In the genomic region with DNA sequence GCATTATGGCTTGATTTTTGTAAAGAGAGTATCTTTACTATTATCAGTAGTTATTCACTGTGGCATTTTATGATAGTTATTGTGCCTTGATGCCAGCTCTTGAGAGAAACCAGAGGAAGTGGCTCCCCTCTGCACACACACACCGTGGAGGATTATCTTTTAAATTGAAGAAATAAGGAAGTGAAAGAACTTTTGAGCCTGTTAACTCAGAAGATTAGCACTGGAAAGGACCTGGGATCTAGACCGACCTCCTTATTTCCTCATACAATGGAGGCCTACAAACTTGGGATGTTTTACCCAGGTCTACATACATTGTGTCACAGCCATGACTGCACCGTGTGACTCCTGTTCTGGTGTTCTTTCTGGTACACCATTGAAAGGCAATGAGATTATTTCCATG, we compare ENCODE assay signal across 12 cellular contexts. TPM values are rescaled to one million over a fixed set of nuclear protein-coding genes. Genes with fewer than 3 reads are reported as not detected.
DNase-seq lines count a peak whose midpoint lies in the region; ATAC-seq lines count a peak whose summit lies in the region.
"Had no signal": no experiment of that assay in that cellular context is flagged by ENCODE, and none has a peak within 500 bp of the region (broad histone marks: within the 10 kb centered on the region; RNA-seq: fewer than 3 reads in every experiment).

No MANE protein-coding gene starts in this region.

- no peak overlapping the region for H2BK15ac ChIP-seq in mesendoderm (replicated peaks; ENCODE audit: low read depth)

- H3K27ac Mint-ChIP-seq in activated CD8-positive, alpha-beta T cell treated with anti-CD3 and anti-CD28 coated beads, Interleukin-2, amount 10 ng/mL, durations not matched to agents 7 days and 5 days = peak overlapping the region; percentile 78

- no peaks in the 10 kb centered on the region for H3K27me3 ChIP-seq in mesendoderm (ENCODE audit: insufficient read depth, low read length, poor library complexity)

- H2BK120ac ChIP-seq in mesendoderm (ENCODE audit: low read depth, low read length) = no peak overlapping the region

- no peaks in the 10 kb centered on the region for H3K79me1 ChIP-seq in mesendoderm (ENCODE audit: low read length)

- no peak overlapping the region for H3K18ac ChIP-seq in mesendoderm (ENCODE audit: low read length)

- H3K23ac ChIP-seq in mesendoderm (ENCODE audit: low read length) = no peak overlapping the region

- no peak overlapping the region for H3K27ac ChIP-seq in mesendoderm (ENCODE audit: low read depth, low read length)

- H4K8ac ChIP-seq in mesendoderm (ENCODE audit: low read depth, low read length) = no peak overlapping the region

- H4K5ac ChIP-seq in mesendoderm (ENCODE audit: low read length) = no peak overlapping the region

- peaks cover 72% of the 10 kb centered on the region for H3K36me3 Mint-ChIP-seq in activated CD8-positive, alpha-beta T cell treated with anti-CD3 and anti-CD28 coated beads, Interleukin-2, amount 10 ng/mL, durations not matched to agents 7 days and 5 days (ENCODE audit: low read depth)

- CTCF ChIA-PET in activated CD8-positive, alpha-beta T cell treated with anti-CD3 and anti-CD28 coated beads, Interleukin-2, amount 10 ng/mL, durations not matched to agents 7 days and 5 days (lab: Charles Lee) = interaction anchor here (0.9 to 3.6 kb wide), 7 partner anchors 12 to 194 kb away, joined by 3 to 36 read pairs (median 10); no protein-coding TSS in a partner anchor

- peaks cover 69% of the 10 kb centered on the region for H3K4me1 Mint-ChIP-seq in activated CD8-positive, alpha-beta T cell treated with anti-CD3 and anti-CD28 coated beads, Interleukin-2, amount 10 ng/mL, durations not matched to agents 7 days and 5 days (ENCODE audit: low read depth)

- no peaks in the 10 kb centered on the region for H3K79me2 ChIP-seq in mesendoderm (ENCODE audit: control insufficient read depth, insufficient read depth, low read length)

- H2BK5ac ChIP-seq in mesendoderm (ENCODE audit: low read length) = no peak overlapping the region

- in situ Hi-C loops in KBM-7 (cut with MboI; ENCODE audit: low pct_unique_long_range_greater_than_20kb, low sequenced_read_pairs) = no loop called here

- H3K27me3 Mint-ChIP-seq in activated CD8-positive, alpha-beta T cell treated with anti-CD3 and anti-CD28 coated beads, Interleukin-2, amount 10 ng/mL, durations not matched to agents 7 days and 5 days (ENCODE audit: low read depth) = no peaks in the 10 kb centered on the region

- H3K4me3 Mint-ChIP-seq in activated CD8-positive, alpha-beta T cell treated with anti-CD3 and anti-CD28 coated beads, Interleukin-2, amount 10 ng/mL, durations not matched to agents 7 days and 5 days = peak overlapping the region; percentile 32

- no peak overlapping the region for H3K4me2 ChIP-seq in mesendoderm (ENCODE audit: low read length)

- DNase-seq in CD1c-positive myeloid dendritic cell (ENCODE audit: extremely low spot score) (peak; percentile 70), KBM-7 (peak; percentile 67), NCI-H526 (lab: John Stamatoyannopoulos, UW) (no peak), mesendoderm (no peak)
- DNase-seq in activated CD8-positive, alpha-beta T cell treated with anti-CD3 and anti-CD28 coated beads, Interleukin-2, amount 10 ng/mL, durations not matched to agents 7 days and 5 days = no peak
- no peak for DNase-seq in central memory CD4-positive, alpha-beta T cell
- DNase-seq: activated CD4-positive, CD25-positive, alpha-beta regulatory T cell treated with anti-CD3 and anti-CD28 coated beads, Interleukin-2, amount 50 U/mL, for 72 hours; Calu3; NCI-H524 treated with DMSO at 0.1 percent for 48 hours; stimulated activated CD4-positive, alpha-beta T cell treated with anti-CD3 and anti-CD28 coated beads, Interleukin-1b, Interleukin-23, amount 100 ng/mL, for 48 hours had no signal

- POLR2A ChIA-PET in activated CD8-positive, alpha-beta T cell treated with anti-CD3 and anti-CD28 coated beads, Interleukin-2, amount 10 ng/mL, durations not matched to agents 7 days and 5 days (lab: Charles Lee) = no interaction called here

- no CpG with 5 or more reads among the region's 3 CpGs for WGBS in mesendoderm (ENCODE audit: extremely low coverage, insufficient coverage, low lambda C conversion rate)

- no peak overlapping the region for H3K4ac ChIP-seq in mesendoderm (ENCODE audit: low read depth, low read length)

- peak; percentile 37 for ATAC-seq in GM19463 (IDR thresholded peaks at IDR 0.05; ENCODE audit: unreplicated experiment)
- ATAC-seq in activated CD8-positive, alpha-beta T cell treated with anti-CD3 and anti-CD28 coated beads, Interleukin-2, amount 10 ng/mL, durations not matched to agents 7 days and 5 days = peak; percentile 10
- no peak for ATAC-seq in HG02798 (IDR thresholded peaks at IDR 0.05; ENCODE audit: poor library complexity, unreplicated experiment)

- H3K4me1 ChIP-seq in mesendoderm (ENCODE audit: control insufficient read depth, low read depth, low read length) = no peaks in the 10 kb centered on the region

- H3K9me3 Mint-ChIP-seq in activated CD8-positive, alpha-beta T cell treated with anti-CD3 and anti-CD28 coated beads, Interleukin-2, amount 10 ng/mL, durations not matched to agents 7 days and 5 days (ENCODE audit: insufficient read depth) = no peaks in the 10 kb centered on the region

- no peak overlapping the region for H3K56ac ChIP-seq in mesendoderm (ENCODE audit: low read length)

- H3K36me3 ChIP-seq in mesendoderm (ENCODE audit: control insufficient read depth, insufficient read depth, low read length) = no peaks in the 10 kb centered on the region

- H2AK5ac ChIP-seq in mesendoderm (ENCODE audit: low read length) = no peak overlapping the region

- no peak overlapping the region for H3K9ac ChIP-seq in mesendoderm (ENCODE audit: low read length)

- H3K4me3 ChIP-seq in mesendoderm (ENCODE audit: low read length) = no peak overlapping the region

RNA-seq across cellular contexts. Expression of gene HECA, which starts 40.5 kb away (rescaled TPM):
- total RNA-seq in activated CD8-positive, alpha-beta T cell treated with anti-CD3 and anti-CD28 coated beads, Interleukin-2, amount 10 ng/mL, durations not matched to agents 7 days and 5 days = 10 to 100 TPM; 33.9 to 34.4 TPM
- polyA plus RNA-seq in mesendoderm (2013, experiment 1 of 2) = 3.0 TPM
- polyA plus RNA-seq in mesendoderm (2013, experiment 2 of 2) = 3.0 TPM

Comparison
In these comparisons a context has a peak if more than half of its experiments do, and no peak if none do; other contexts are left out.
1. DNase-seq: peak in CD1c-positive myeloid dendritic cell (single experiment) and KBM-7 (single experiment); none in activated CD8-positive, alpha-beta T cell treated with anti-CD3 and anti-CD28 coated beads, Interleukin-2, amount 10 ng/mL, durations not matched to agents 7 days and 5 days (single experiment), NCI-H526 (0 of 2), central memory CD4-positive, alpha-beta T cell (single experiment) and mesendoderm (single experiment).